Comparison of ENCODE assay signal across 8 cellular contexts in the genomic region with DNA sequence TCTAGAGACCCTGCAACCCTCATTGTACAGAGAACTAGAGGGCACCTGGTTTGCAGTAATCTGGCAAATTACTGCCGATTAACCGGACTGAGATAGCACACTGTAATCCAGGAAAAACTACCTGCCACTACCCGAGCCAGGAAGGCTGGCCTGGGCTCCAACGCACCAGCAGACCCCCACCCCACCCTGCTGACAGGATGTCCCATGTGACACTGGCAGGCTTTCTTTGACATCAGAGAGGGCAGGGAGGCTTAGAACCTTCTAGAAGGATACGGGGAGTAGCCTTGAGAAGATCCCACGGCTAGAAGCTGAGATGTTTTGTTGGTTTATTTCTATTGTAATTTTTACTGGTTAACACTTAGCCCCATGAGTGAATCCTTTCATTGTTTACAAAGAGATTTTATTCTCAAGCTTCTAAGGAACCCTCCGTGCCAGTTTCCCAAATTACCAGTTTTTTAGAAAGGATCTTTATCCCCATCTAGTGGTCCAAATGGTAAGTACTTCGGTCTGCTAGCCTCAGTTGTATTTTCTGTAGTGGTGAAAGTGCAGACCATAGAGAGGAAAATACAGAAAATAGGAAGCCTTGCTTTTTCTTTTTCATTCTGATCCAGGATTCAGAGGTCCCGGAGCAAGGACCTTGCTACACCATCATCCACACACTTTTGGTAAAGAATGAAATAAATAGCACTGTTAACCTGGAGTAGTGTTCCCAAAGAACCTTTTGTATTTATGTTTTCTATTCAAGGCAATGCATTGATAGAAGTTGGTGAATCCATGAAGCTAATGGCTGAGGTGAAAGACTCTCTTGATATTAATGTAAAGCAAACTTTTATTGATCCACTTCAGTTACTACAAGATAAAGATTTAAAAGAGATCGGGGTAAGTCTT.
DNase-seq lines count a peak whose midpoint lies in the region; ATAC-seq, FAIRE-seq and TF ChIP-seq lines count a peak whose summit lies in the region.

No MANE protein-coding gene starts in this region.

- H3K36me3 ChIP-seq in OCI-LY7 (ENCODE audit: insufficient read depth, low read length) (no peaks in the 10 kb centered on the region), prostate gland (no peaks in the 10 kb centered on the region)
- H3K36me3 ChIP-seq in CD8-positive, alpha-beta memory T cell (ENCODE audit: insufficient read depth, low read length): no peaks in the 10 kb centered on the region

- peak; percentile 60; the same call in 2 of the 3 replicates for TF ChIP-seq CTCF in GM12872 (IDR thresholded peaks at IDR 0.05; ENCODE audit: insufficient read depth, low read depth, low read length)
- peak; percentile 80 for TF ChIP-seq CTCF in OCI-LY7 (conservative IDR thresholded peaks at IDR 0.05; ENCODE audit: low read length)
- TF ChIP-seq CTCF in epithelial cell of proximal tubule (conservative IDR thresholded peaks at IDR 0.05; ENCODE audit: low read depth, low read length): peak; percentile 69
- peak in 3 of 4 experiments; percentile 28 to 50 (median 41) for TF ChIP-seq CTCF in prostate gland (IDR thresholded peaks at IDR 0.05)

- H3K27ac ChIP-seq in OCI-LY7 (ENCODE audit: low read depth, low read length, poor library complexity, severe bottlenecking) (no peak overlapping the region), prostate gland (no peak overlapping the region)
- no peak overlapping the region for H3K27ac ChIP-seq in CD8-positive, alpha-beta memory T cell (ENCODE audit: low read depth, low read length)

- H3K4me3 ChIP-seq in OCI-LY7 (ENCODE audit: low read depth, low read length, poor library complexity, severe bottlenecking) (no peak overlapping the region), epithelial cell of proximal tubule (ENCODE audit: low read depth, low read length) (no peak overlapping the region), prostate gland (no peak overlapping the region)
- no peak overlapping the region for H3K4me3 ChIP-seq in CD8-positive, alpha-beta memory T cell (ENCODE audit: low read length)

- CTCF ChIA-PET in OCI-LY7 (lab: Charles Lee; ENCODE audit: unreplicated experiment): no interaction called here
- CTCF ChIA-PET in CD8-positive, alpha-beta memory T cell (lab: Charles Lee): no interaction called here

- no peaks in the 10 kb centered on the region for H3K36me3 Mint-ChIP-seq in CD8-positive, alpha-beta memory T cell

- peaks cover 0 to 4% of the 10 kb centered on the region in 2 donors for H3K27me3 Mint-ChIP-seq in CD8-positive, alpha-beta memory T cell

- intact Hi-C loops in OCI-LY7 (cut with micrococcal nuclease; ENCODE audit: unreplicated experiment): no loop called here
- intact Hi-C loops in prostate gland (cut with DNase I): loop anchor here (2.0 to 5.0 kb wide), 2 partner anchors 80 to 463 kb away; partner anchors contain the start of gene ADAMTSL3

- no peaks in the 10 kb centered on the region for H3K9me2 ChIP-seq in OCI-LY7 (ENCODE audit: insufficient read depth, low read length)

- no peaks in the 10 kb centered on the region for H3K79me2 ChIP-seq in OCI-LY7 (ENCODE audit: insufficient read depth, low read depth, low read length)

- no peak for ATAC-seq in GM19455 (IDR thresholded peaks at IDR 0.05; ENCODE audit: unreplicated experiment)

- no peaks in the 10 kb centered on the region for H3K9me3 ChIP-seq in OCI-LY7 (ENCODE audit: low read length)
- H3K9me3 ChIP-seq in prostate gland: no peaks in the 10 kb centered on the region
- H3K9me3 ChIP-seq in CD8-positive, alpha-beta memory T cell (ENCODE audit: low read length): no peaks in the 10 kb centered on the region

- no peak overlapping the region for H3K27ac Mint-ChIP-seq in CD8-positive, alpha-beta memory T cell

- no peaks in the 10 kb centered on the region for H3K9me3 Mint-ChIP-seq in CD8-positive, alpha-beta memory T cell

- H3K27me3 ChIP-seq in prostate gland (replicated peaks; ENCODE audit: insufficient read depth): no peaks in the 10 kb centered on the region
- H3K27me3 ChIP-seq in CD8-positive, alpha-beta memory T cell (ENCODE audit: insufficient read depth, low read length, poor library complexity, severe bottlenecking): no peaks in the 10 kb centered on the region

- H3K4me1 Mint-ChIP-seq in CD8-positive, alpha-beta memory T cell: no peaks in the 10 kb centered on the region

- no TSS peak for BruUV-seq in OCI-LY7 (replicated peaks; lab: Mats Ljungman, UMichigan)

- H3K4me3 Mint-ChIP-seq in CD8-positive, alpha-beta memory T cell: no peak overlapping the region

- DNase-seq in OCI-LY7 (ENCODE audit: low spot score) (peak; percentile 9), epithelial cell of proximal tubule (ENCODE audit: low read depth) (no peak), prostate gland (ENCODE audit: low spot score) (no peak), NCI-H2227 treated with DMSO at 0.1 percent for 48 hours (lab: John Stamatoyannopoulos, UW) (no peak), H54 (ENCODE audit: insufficient read length, low spot score) (no peak)
- DNase-seq in CD8-positive, alpha-beta memory T cell: no peak

- no peaks in the 10 kb centered on the region for H3K4me1 ChIP-seq in OCI-LY7 (ENCODE audit: insufficient read depth, low read length, poor library complexity, severe bottlenecking)
- no peaks in the 10 kb centered on the region for H3K4me1 ChIP-seq in prostate gland (replicated peaks)
- no peaks in the 10 kb centered on the region for H3K4me1 ChIP-seq in CD8-positive, alpha-beta memory T cell (ENCODE audit: insufficient read depth, low read length)

- TF ChIP-seq POLR2A in prostate gland (IDR thresholded peaks at IDR 0.05): no peak
- TF ChIP-seq POLR2A in H54 (IDR thresholded peaks at IDR 0.05; ENCODE audit: low read depth, low read length): no peak

- no peaks in the 10 kb centered on the region for H4K20me1 ChIP-seq in OCI-LY7 (ENCODE audit: insufficient read depth, low read length)

- no peak overlapping the region for H2AFZ ChIP-seq in OCI-LY7 (ENCODE audit: low read length)

- H3K4me2 ChIP-seq in OCI-LY7 (ENCODE audit: low read length): no peak overlapping the region

- 46% methylated on average over 10 of the region's 10 CpGs for WGBS in prostate gland

- POLR2A ChIA-PET in OCI-LY7 (lab: Charles Lee): no interaction called here
- POLR2A ChIA-PET in CD8-positive, alpha-beta memory T cell (lab: Charles Lee): no interaction called here

- FAIRE-seq in H54 (lab: Jason Lieb, UNC): no peak
